ENCODE assay signal across 27 cellular contexts in the genomic region with DNA sequence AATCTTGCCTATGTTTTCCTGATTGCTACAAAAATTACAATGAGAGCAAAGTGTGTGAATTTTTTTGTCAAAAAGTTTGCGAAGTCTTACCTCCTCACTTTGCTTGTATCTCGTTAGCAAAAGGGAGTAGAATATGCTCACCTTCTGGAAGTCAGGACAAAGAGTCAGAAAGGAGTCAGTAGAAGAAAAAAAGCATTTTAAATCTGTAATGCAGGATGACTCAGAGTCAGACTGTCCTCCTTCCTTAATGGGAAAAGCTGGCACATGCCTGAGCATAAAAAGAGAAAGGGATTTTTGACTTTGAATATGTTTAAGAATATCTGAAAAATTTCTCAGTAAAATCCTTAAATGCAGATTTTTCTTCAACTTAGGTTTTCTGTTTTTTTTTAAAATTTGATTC. TPM values are rescaled to one million over a fixed set of nuclear protein-coding genes. Genes with fewer than 3 reads are reported as not detected.
A peak's percentile ranks its signal among the peaks of the same experiment; 100 is the strongest.
DNase-seq lines count a peak whose midpoint lies in the region; ATAC-seq and TF ChIP-seq lines count a peak whose summit lies in the region.
"Had no signal": no experiment of that assay in that cellular context is flagged by ENCODE, and none has a peak within 500 bp of the region (broad histone marks: within the 10 kb centered on the region; RNA-seq: fewer than 3 reads in every experiment).

No MANE protein-coding gene starts in this region.

- no peaks in the 10 kb centered on the region for H3K27me3 ChIP-seq in kidney epithelial cell (ENCODE audit: control insufficient read depth, insufficient read depth, low read length)
- no peaks in the 10 kb centered on the region for H3K27me3 ChIP-seq in tibial nerve
- H3K27me3 ChIP-seq: cardiac muscle cell had no signal

- TF ChIP-seq EP300 in tibial nerve (IDR thresholded peaks at IDR 0.05) = no peak

- ATAC-seq in HG03354 (IDR thresholded peaks at IDR 0.05; ENCODE audit: poor library complexity, severe bottlenecking, unreplicated experiment) = no peak
- ATAC-seq in sciatic nerve = no peak
- no peak for ATAC-seq in GM21360 (IDR thresholded peaks at IDR 0.05; ENCODE audit: unreplicated experiment)
- ATAC-seq: activated T-cell treated with anti-CD3 and anti-CD28 coated beads, Interleukin-2, amount 50 U/mL, for 72 hours; left colon had no signal

- DNase-seq in ACHN (peak; percentile 17), HT1080 (ENCODE audit: low read depth) (peak; percentile 2), astrocyte of the hippocampus (ENCODE audit: low read depth, low spot score) (peak; percentile 13), kidney epithelial cell (ENCODE audit: low read depth) (peak; percentile 5), tibial nerve (ENCODE audit: low spot score in 2 of 2) (no peak), sciatic nerve (ENCODE audit: low spot score) (no peak)
- DNase-seq: activated CD4-positive, alpha-beta T cell treated with anti-CD3 and anti-CD28 coated beads for 48 hours; activated naive CD4-positive, alpha-beta T cell treated with Interleukin-2 at 50 U/mL for 16 hours; activated T-cell treated with anti-CD3 and anti-CD28 coated beads, Interleukin-2, amount 50 U/mL, for 72 hours; dermis blood vessel endothelial cell; glutamatergic neuron; GOT3; KG1; left colon; MV-4-11; NCI-H146; NCI-H524; RPMI8226; T-helper 2 cell; trophoblast cell had no signal

- no peak overlapping the region for H3K27ac ChIP-seq in tibial nerve
- H3K27ac ChIP-seq: cardiac muscle cell, prostate gland had no signal

- 73 to 78% methylated on average over 2 of the region's 2 CpGs for WGBS in tibial nerve, 2 donors

- H3K4me3 ChIP-seq in kidney epithelial cell (ENCODE audit: low read depth, low read length) (no peak overlapping the region), tibial nerve (no peak overlapping the region)
- H3K4me3 ChIP-seq: cardiac muscle cell, prostate gland had no signal

- TF ChIP-seq CTCF in kidney epithelial cell (IDR thresholded peaks at IDR 0.05; ENCODE audit: insufficient read depth, low read length, poor library complexity, severe bottlenecking) (no peak), tibial nerve (IDR thresholded peaks at IDR 0.05) (no peak)

- H3K4me1 ChIP-seq in tibial nerve = no peaks in the 10 kb centered on the region
- H3K4me1 ChIP-seq: prostate gland had no signal

- H3K36me3 ChIP-seq in kidney epithelial cell (ENCODE audit: control insufficient read depth, insufficient read depth, low read length) = no peaks in the 10 kb centered on the region
- no peaks in the 10 kb centered on the region for H3K36me3 ChIP-seq in tibial nerve
- H3K36me3 ChIP-seq: cardiac muscle cell, prostate gland had no signal

- no peak for TF ChIP-seq POLR2A in tibial nerve (IDR thresholded peaks at IDR 0.05)

- in situ Hi-C loops in ACHN (cut with HindIII; ENCODE audit: low pct_ligation_motif_present, low pct_unique_long_range_greater_than_20kb, low sequenced_read_pairs) = no loop called here

- intact Hi-C loops in sciatic nerve (cut with DNase I) = no loop called here

- peaks cover 0 to 19% (median 5%) of the 10 kb centered on the region in 4 donors for H3K9me3 ChIP-seq in tibial nerve
- H3K9me3 ChIP-seq: prostate gland had no signal

RNA-seq across cellular contexts. Expression of a gene that starts 14.2 kb away (rescaled TPM):
- not detected in 2 replicates for total RNA-seq in HT1080 (2014; rRNA removed; shearing (Covaris generic))
- polyA plus RNA-seq in HT1080 (2015; cell fraction: cytosol; rRNA removed) = not detected in 2 replicates
- not detected in 2 replicates for polyA plus RNA-seq in HT1080 (2015; cell fraction: nucleus; rRNA removed)
- total RNA-seq in kidney epithelial cell = not detected in 2 replicates
- not detected for total RNA-seq in tibial nerve
- not detected for total RNA-seq in sciatic nerve
- total RNA-seq: activated T-cell treated with anti-CD3 and anti-CD28 coated beads, Interleukin-2, amount 50 U/mL, for 72 hours; cardiac muscle cell; dermis blood vessel endothelial cell; fibroblast of lung; left colon; skeletal muscle tissue had no signal
- polyA plus RNA-seq: BJ, cardiac muscle cell, fibroblast of lung had no signal

Comparison
In these comparisons a context has a peak if more than half of its experiments do, and no peak if none do; other contexts are left out.
1. DNase-seq: peak in ACHN (single experiment), HT1080 (single experiment), astrocyte of the hippocampus (single experiment) and kidney epithelial cell (single experiment); none in tibial nerve (0 of 2) and sciatic nerve (single experiment).